1 cellular context compared by ENCODE assay signal in genomic region chr7:106812027-106812643, GRCh38.
TF ChIP-seq lines count a peak whose summit lies in the region.

No MANE protein-coding gene starts in this region.

TF ChIP-seq in K562, 482 proteins besides CTCF, POLR2A, EP300 and RAD21 (continued from another document):
- TF ChIP-seq ARID4B (CRISPR knock-in tag; IDR thresholded peaks at IDR 0.05) (no peak), MXI1 (IDR thresholded peaks at IDR 0.05; ENCODE audit: low read depth, low read length) (no peak), SPI1 (IDR thresholded peaks at IDR 0.05; ENCODE audit: borderline replicate concordance, low read depth, low read length) (no peak), HDAC1 (IDR thresholded peaks at IDR 0.05) (no peak), MEF2D (tag; conservative IDR thresholded peaks at IDR 0.05; ENCODE audit: low read depth) (no peak; the same call in 1 of the 2 replicates), JUND (IDR thresholded peaks at IDR 0.05; ENCODE audit: borderline replicate concordance, low read depth, low read length) (no peak), JUND (tag; IDR thresholded peaks at IDR 0.05; ENCODE audit: borderline replicate concordance, low read depth, low read length) (peak; percentile 16; the same call in 1 of the 3 replicates), ARID3A (IDR thresholded peaks at IDR 0.05; ENCODE audit: borderline replicate concordance, low read depth, low read length) (no peak), COPS2 (conservative IDR thresholded peaks at IDR 0.05) (no peak), RB1 (IDR thresholded peaks at IDR 0.05; ENCODE audit: low read depth) (no peak), ZFP1 (CRISPR knock-in tag; IDR thresholded peaks at IDR 0.05) (no peak), NR2C2 (CRISPR knock-in tag; IDR thresholded peaks at IDR 0.05) (no peak), NR2C2 (tag; IDR thresholded peaks at IDR 0.05) (peak; percentile 35), PRPF4 (IDR thresholded peaks at IDR 0.05; ENCODE audit: insufficient read depth, low read depth, low read length, poor library complexity, severe bottlenecking) (no peak), MTF1 (CRISPR knock-in tag; IDR thresholded peaks at IDR 0.05; ENCODE audit: borderline replicate concordance) (no peak), TEAD4 (IDR thresholded peaks at IDR 0.05; ENCODE audit: low read length) (no peak), TEAD4 (CRISPR knock-in tag; IDR thresholded peaks at IDR 0.05; ENCODE audit: borderline replicate concordance) (no peak), DPF2 (IDR thresholded peaks at IDR 0.05) (no peak), TEAD2 (tag; IDR thresholded peaks at IDR 0.05) (no peak), TRIM25 (IDR thresholded peaks at IDR 0.05; ENCODE audit: borderline replicate concordance) (no peak), ZFX (CRISPR knock-in tag; IDR thresholded peaks at IDR 0.05) (no peak), ATF1 (CRISPR knock-in tag; IDR thresholded peaks at IDR 0.05) (no peak), ATF1 (tag; IDR thresholded peaks at IDR 0.05) (no peak), ZNF75A (CRISPR knock-in tag; IDR thresholded peaks at IDR 0.05) (no peak), BRD9 (IDR thresholded peaks at IDR 0.05; ENCODE audit: low read depth, partially characterized antibody) (no peak), POLR2G (IDR thresholded peaks at IDR 0.05; ENCODE audit: low read depth, low read length) (no peak), STAT5A (IDR thresholded peaks at IDR 0.05; ENCODE audit: borderline replicate concordance, low read length) (no peak), RBM39 (optimal IDR thresholded peaks at IDR 0.05; ENCODE audit: low read depth, low read length) (no peak), BHLHE40 (IDR thresholded peaks at IDR 0.05; ENCODE audit: low read length) (no peak), ZNF785 (CRISPR knock-in tag; IDR thresholded peaks at IDR 0.05) (no peak), HDAC3 (IDR thresholded peaks at IDR 0.05; ENCODE audit: borderline replicate concordance, partially characterized antibody) (no peak), POLR2AphosphoS5 (IDR thresholded peaks at IDR 0.05; ENCODE audit: control insufficient read depth, insufficient read depth, low read depth, low read length) (no peak), CBX8 (IDR thresholded peaks at IDR 0.05; ENCODE audit: borderline replicate concordance, extremely low read depth, low read depth, low read length, poor library complexity, severe bottlenecking) (no peak), ATF6 (CRISPR knock-in tag; IDR thresholded peaks at IDR 0.05) (no peak), THRAP3 (IDR thresholded peaks at IDR 0.05; ENCODE audit: borderline replicate concordance) (no peak), ZNF197 (CRISPR knock-in tag; IDR thresholded peaks at IDR 0.05; ENCODE audit: low read depth) (peak; percentile 69; the same call in 1 of the 2 replicates), ZBTB26 (CRISPR knock-in tag; IDR thresholded peaks at IDR 0.05) (peak; percentile 10; the same call in 1 of the 2 replicates), U2AF2 (optimal IDR thresholded peaks at IDR 0.05; ENCODE audit: low read depth, low read length) (no peak), ERF (CRISPR knock-in tag; IDR thresholded peaks at IDR 0.05) (no peak; the same call in 1 of the 2 replicates), RCOR1 (IDR thresholded peaks at IDR 0.05; ENCODE audit: borderline replicate concordance in 1 of 2, low read depth in 2 of 2, low read length in 2 of 2) (peak in 1 of 2 experiments; percentile 4; a peak in 1 of 4 replicates), ARID1B (IDR thresholded peaks at IDR 0.05) (no peak), ZFP91 (CRISPR knock-in tag; IDR thresholded peaks at IDR 0.05) (no peak), SIN3A (IDR thresholded peaks at IDR 0.05; ENCODE audit: borderline replicate concordance in 2 of 2, control insufficient read depth in 1 of 2, low read depth in 2 of 2, low read length in 2 of 2) (no peak), SRSF7 (optimal IDR thresholded peaks at IDR 0.05; ENCODE audit: low read depth, low read length) (no peak), RERE (CRISPR knock-in tag; IDR thresholded peaks at IDR 0.05; ENCODE audit: borderline replicate concordance) (no peak), FOXJ2 (tag; IDR thresholded peaks at IDR 0.05) (no peak), ZSCAN32 (CRISPR knock-in tag; IDR thresholded peaks at IDR 0.05) (no peak), CHD1 (IDR thresholded peaks at IDR 0.05; ENCODE audit: low read length) (no peak), TCF7L2 (IDR thresholded peaks at IDR 0.05; ENCODE audit: low read depth, low read length) (no peak), SNAPC5 (CRISPR knock-in tag; IDR thresholded peaks at IDR 0.05) (no peak), ZNF764 (CRISPR knock-in tag; IDR thresholded peaks at IDR 0.05; ENCODE audit: low read depth) (no peak)
